ENCODE assay signal across 32 cellular contexts in the genomic region with DNA sequence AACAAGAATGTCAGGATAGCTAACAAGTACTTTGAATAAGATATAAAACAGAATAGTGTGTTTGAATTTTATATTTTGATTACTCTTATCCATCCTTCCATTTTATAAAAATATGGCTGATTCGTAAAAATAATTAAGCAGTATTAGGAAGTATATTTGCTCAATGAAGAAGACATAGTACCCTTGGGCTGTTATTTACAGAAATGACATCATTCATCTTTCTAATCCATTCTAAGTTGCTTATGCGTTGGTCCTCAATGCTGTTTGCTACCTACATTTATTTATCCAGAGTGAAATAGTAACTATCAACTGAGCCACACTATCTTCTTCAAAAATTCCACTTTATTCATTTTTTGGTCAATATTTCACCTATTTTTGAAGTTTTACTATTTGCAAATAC. TPM values are rescaled to one million over a fixed set of nuclear protein-coding genes. Genes with fewer than 3 reads are reported as not detected.
"Had no signal": no experiment of that assay in that cellular context is flagged by ENCODE, and none has a peak within 500 bp of the region (broad histone marks: within the 10 kb centered on the region; RNA-seq: fewer than 3 reads in every experiment).

No MANE protein-coding gene starts in this region.

- H3K36me3 ChIP-seq: left lung, lower lobe of right lung, pancreas, prostate gland, sigmoid colon, spleen, upper lobe of left lung, vagina had no signal

- H3K9me3 ChIP-seq: left lung, lower lobe of right lung, pancreas, prostate gland, sigmoid colon, spleen, transverse colon, upper lobe of left lung, vagina had no signal

- H3K4me1 ChIP-seq: prostate gland had no signal

- FAIRE-seq: keratinocyte, small intestine had no signal

- DNase-seq: hippocampal formation; kidney glomerular epithelial cell; left colon; left lung; lower lobe of right lung; mammary epithelial cell; mesenchymal stem cell; naive thymus-derived CD8-positive, alpha-beta T cell; nucleus accumbens; pancreas; posterior cingulate gyrus; retina; right cardiac atrium; sigmoid colon; small intestine; spleen; stimulated activated CD4-positive, alpha-beta T cell treated with anti-CD3 and anti-CD28 coated beads, Interleukin-4, amount 100 ng/mL, for 24 hours; stimulated activated naive CD4-positive, alpha-beta T cell; transverse colon; upper lobe of left lung had no signal

- H3K27ac ChIP-seq: left lung, lower lobe of right lung, pancreas, prostate gland, sigmoid colon, spleen, transverse colon, upper lobe of left lung, vagina had no signal

- ATAC-seq: left colon; left lung; lower lobe of right lung; naive thymus-derived CD8-positive, alpha-beta T cell; pancreas; right cardiac atrium; stimulated activated effector memory CD8-positive, alpha-beta T cell treated with anti-CD3 and anti-CD28 coated beads, Interleukin-12 subunit alpha, Interleukin-12 subunit beta, amount 100 ng/mL, for 72 hours had no signal

- H3K4me3 ChIP-seq: left lung, lower lobe of right lung, pancreas, prostate gland, sigmoid colon, spleen, transverse colon, upper lobe of left lung, vagina had no signal

RNA-seq across cellular contexts. Expression of gene ZNF804B, which starts 2.1 kb away (rescaled TPM):
- total RNA-seq: left colon; left lung; liver; lower lobe of right lung; mammary epithelial cell; mucosa of gallbladder; naive thymus-derived CD8-positive, alpha-beta T cell; neural crest cell; osteoblast; spleen; subcutaneous adipose tissue; transverse colon; upper lobe of left lung; vagina had no signal
- polyA plus RNA-seq: keratinocyte; liver; mammary epithelial cell; naive thymus-derived CD8-positive, alpha-beta T cell; spleen; urinary bladder had no signal

RNA-seq across cellular contexts. Expression of gene TEX47, which starts 38.2 kb away (rescaled TPM):
- total RNA-seq: left colon; left lung; liver; lower lobe of right lung; mammary epithelial cell; mucosa of gallbladder; naive thymus-derived CD8-positive, alpha-beta T cell; neural crest cell; osteoblast; pancreas; right cardiac atrium; sigmoid colon; spleen; subcutaneous adipose tissue; temporal lobe; transverse colon; upper lobe of left lung; urinary bladder; vagina had no signal
- polyA plus RNA-seq: keratinocyte; liver; mammary epithelial cell; naive thymus-derived CD8-positive, alpha-beta T cell; pancreas; right cardiac atrium; sigmoid colon; small intestine; spleen; thymus; urinary bladder had no signal
